In the genomic region with DNA sequence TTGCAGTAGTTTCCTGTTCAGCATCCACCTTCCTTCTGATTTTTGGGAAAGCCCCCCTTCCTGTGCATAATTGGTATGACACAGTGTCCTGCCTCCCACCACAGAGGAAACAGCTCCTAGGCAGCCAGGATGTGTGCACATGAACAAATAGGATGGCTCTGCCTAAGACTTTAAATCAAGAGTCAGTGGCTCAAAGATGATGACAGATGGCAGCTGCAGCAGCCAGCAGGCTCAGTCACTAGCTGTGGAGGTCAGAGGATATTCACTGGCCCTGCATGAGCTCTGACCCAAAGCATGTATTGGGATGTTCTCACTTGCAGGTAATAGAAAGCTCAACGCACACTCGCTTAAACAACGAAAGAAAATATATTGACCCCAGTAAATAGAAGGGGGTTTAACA, we compare ENCODE assay signal across 17 cellular contexts.
"Had no signal": no experiment of that assay in that cellular context is flagged by ENCODE, and none has a peak within 500 bp of the region (broad histone marks: within the 10 kb centered on the region; RNA-seq: fewer than 3 reads in every experiment).

No MANE protein-coding gene starts in this region.

- H3K27ac Mint-ChIP-seq: activated B cell treated with CpG ODN at 0.5 μM for 24 hours; activated naive CD8-positive, alpha-beta T cell treated with anti-CD3 and anti-CD28 coated beads, Interleukin-2, amount 10 ng/mL, durations not matched to agents 7 days and 5 days; dendritic cell treated with granulocyte-macrophage colony-stimulating factor and Interleukin-4, amounts not matched to agents 40 ng/mL and 50 ng/mL, for 4 days; naive B cell; stimulated activated naive B cell treated with anti-CD40 and anti-IgM and Interleukin-4, amounts not matched to agents 10 μg/mL and 1 μg/mL and 100 μg/mL, for 72 hours had no signal

- H3K27me3 ChIP-seq: brain microvascular endothelial cell, gastrocnemius medialis, neutrophil, tibial nerve, uterus had no signal

- H3K4me1 ChIP-seq: gastrocnemius medialis, tibial nerve, uterus had no signal

- H3K4me1 Mint-ChIP-seq: activated B cell treated with CpG ODN at 0.5 μM for 24 hours; central memory CD8-positive, alpha-beta T cell; naive B cell; stimulated activated naive B cell treated with anti-CD40 and anti-IgM and Interleukin-4, amounts not matched to agents 10 μg/mL and 1 μg/mL and 100 μg/mL, for 72 hours had no signal

- H3K4me3 Mint-ChIP-seq: activated B cell treated with CpG ODN at 0.5 μM for 24 hours; activated naive CD8-positive, alpha-beta T cell treated with anti-CD3 and anti-CD28 coated beads, Interleukin-2, amount 10 ng/mL, durations not matched to agents 7 days and 5 days; central memory CD8-positive, alpha-beta T cell; dendritic cell treated with granulocyte-macrophage colony-stimulating factor and Interleukin-4, amounts not matched to agents 40 ng/mL and 50 ng/mL, for 4 days; naive B cell; stimulated activated naive B cell treated with anti-CD40 and anti-IgM and Interleukin-4, amounts not matched to agents 10 μg/mL and 1 μg/mL and 100 μg/mL, for 72 hours had no signal

- H3K36me3 Mint-ChIP-seq: activated naive CD8-positive, alpha-beta T cell treated with anti-CD3 and anti-CD28 coated beads, Interleukin-2, amount 10 ng/mL, durations not matched to agents 7 days and 5 days; stimulated activated naive B cell treated with anti-CD40 and anti-IgM and Interleukin-4, amounts not matched to agents 10 μg/mL and 1 μg/mL and 100 μg/mL, for 72 hours had no signal

- H3K27ac ChIP-seq: brain microvascular endothelial cell, gastrocnemius medialis, neutrophil, tibial nerve, uterus had no signal

- H3K4me3 ChIP-seq: gastrocnemius medialis, heart right ventricle, tibial nerve, uterus had no signal

- DNase-seq: activated B cell treated with CpG ODN at 0.5 μM for 24 hours; activated CD4-positive, alpha-beta T cell treated with anti-CD3 and anti-CD28 coated beads for 48 hours; activated CD8-positive, alpha-beta memory T cell treated with anti-CD3 and anti-CD28 coated beads for 24 hours; activated naive CD8-positive, alpha-beta T cell treated with anti-CD3 and anti-CD28 coated beads, Interleukin-2, amount 10 ng/mL, durations not matched to agents 7 days and 5 days; brain microvascular endothelial cell; effector memory CD4-positive, alpha-beta T cell; gastrocnemius medialis; heart right ventricle; naive B cell; stimulated activated CD4-positive, alpha-beta T cell treated with anti-CD3 and anti-CD28 coated beads, Interleukin-2, amount 100 ng/mL, for 48 hours; stimulated activated naive B cell treated with anti-CD40 and anti-IgM and Interleukin-4, amounts not matched to agents 10 μg/mL and 1 μg/mL and 100 μg/mL, for 72 hours; T-helper 2 cell; uterus had no signal

- H3K36me3 ChIP-seq: brain microvascular endothelial cell, gastrocnemius medialis, heart right ventricle, neutrophil, tibial nerve, uterus had no signal

- H3K9me3 Mint-ChIP-seq: activated naive CD8-positive, alpha-beta T cell treated with anti-CD3 and anti-CD28 coated beads, Interleukin-2, amount 10 ng/mL, durations not matched to agents 7 days and 5 days; central memory CD8-positive, alpha-beta T cell had no signal

- H3K9me3 ChIP-seq: gastrocnemius medialis, neutrophil, tibial nerve, uterus had no signal
